Comparison of ENCODE assay signal across 1 cellular context in genomic region chr19:55493650-55494171, GRCh38.
TF ChIP-seq lines count a peak whose summit lies in the region.

No MANE protein-coding gene starts in this region.

TF ChIP-seq in endothelial cell of umbilical vein, 7 proteins besides CTCF, POLR2A, EP300 and RAD21:
- no peak for TF ChIP-seq POLR2AphosphoS5 (IDR thresholded peaks at IDR 0.05; ENCODE audit: insufficient read depth, low read depth, low read length)
- TF ChIP-seq GATA2 (IDR thresholded peaks at IDR 0.05; ENCODE audit: insufficient read depth, insufficient read length, low read depth, low read length): no peak
- no peak for TF ChIP-seq FOS (IDR thresholded peaks at IDR 0.05; ENCODE audit: borderline replicate concordance, insufficient read depth, low read length)
- TF ChIP-seq JUN (IDR thresholded peaks at IDR 0.05; ENCODE audit: borderline replicate concordance, insufficient read depth, insufficient read length, low read depth): no peak
- no peak for TF ChIP-seq MYC (IDR thresholded peaks at IDR 0.05; ENCODE audit: low read depth, low read length)
- no peak for TF ChIP-seq EZH2 (IDR thresholded peaks at IDR 0.05; ENCODE audit: borderline replicate concordance, low read depth, low read length, severe bottlenecking)
- no peak for TF ChIP-seq MAX (IDR thresholded peaks at IDR 0.05; ENCODE audit: insufficient read depth, insufficient read length)
